14 cellular contexts compared by ENCODE assay signal in genomic region chr10:75038335-75038734, GRCh38.
DNase-seq lines count a peak whose midpoint lies in the region; ATAC-seq, FAIRE-seq and TF ChIP-seq lines count a peak whose summit lies in the region.
"Had no signal": no experiment of that assay in that cellular context is flagged by ENCODE, and none has a peak within 500 bp of the region (broad histone marks: within the 10 kb centered on the region; RNA-seq: fewer than 3 reads in every experiment).

No MANE protein-coding gene starts in this region.

- no peaks in the 10 kb centered on the region for H4K20me1 ChIP-seq in astrocyte (ENCODE audit: insufficient read depth, low read length)

- H3K27ac Mint-ChIP-seq in astrocyte (ENCODE audit: unreplicated experiment): no peak overlapping the region
- H3K27ac Mint-ChIP-seq: activated naive CD8-positive, alpha-beta T cell treated with anti-CD3 and anti-CD28 coated beads, Interleukin-2, amount 10 ng/mL, durations not matched to agents 7 days and 5 days; CD4-positive, CD25-positive, alpha-beta regulatory T cell; immature natural killer cell had no signal

- H3K36me3 Mint-ChIP-seq in astrocyte (ENCODE audit: low read depth, unreplicated experiment): no peaks in the 10 kb centered on the region
- H3K36me3 Mint-ChIP-seq: CD4-positive, CD25-positive, alpha-beta regulatory T cell; immature natural killer cell had no signal

- no peaks in the 10 kb centered on the region for H3K79me2 ChIP-seq in astrocyte (ENCODE audit: insufficient read depth, low read length)

- ATAC-seq in heart right ventricle: peak in 7 of 8 donors; percentile 13 to 67 (median 41)
- no peak for ATAC-seq in psoas muscle
- no peak for ATAC-seq in GM18498 (IDR thresholded peaks at IDR 0.05; ENCODE audit: unreplicated experiment)
- no peak for ATAC-seq in HG02970 (IDR thresholded peaks at IDR 0.05; ENCODE audit: low FRiP score, unreplicated experiment)

- H3K27me3 ChIP-seq in astrocyte (ENCODE audit: insufficient read depth, low read length) (no peaks in the 10 kb centered on the region), heart right ventricle (no peaks in the 10 kb centered on the region), psoas muscle (ENCODE audit: insufficient read depth in 3 of 3, low read length in 2 of 3) (no peaks in the 10 kb centered on the region)
- H3K27me3 ChIP-seq: SJSA1 had no signal

- no peak overlapping the region for H3K4me2 ChIP-seq in astrocyte (ENCODE audit: low read length)

- H3K9ac ChIP-seq in astrocyte (ENCODE audit: low read length): no peak overlapping the region

- H2AFZ ChIP-seq in astrocyte (ENCODE audit: low read depth, low read length): no peak overlapping the region

- H3K36me3 ChIP-seq in astrocyte (ENCODE audit: insufficient read depth, low read length): no peaks in the 10 kb centered on the region
- H3K36me3 ChIP-seq in heart right ventricle: no peaks in the 10 kb centered on the region
- peaks cover 0 to 5% of the 10 kb centered on the region in 2 donors for H3K36me3 ChIP-seq in psoas muscle (ENCODE audit: insufficient read depth in 1 of 2, low read depth in 1 of 2)
- H3K36me3 ChIP-seq: SJSA1 had no signal

- H3K9me3 ChIP-seq in astrocyte (ENCODE audit: insufficient read depth, low read depth, low read length) (no peaks in the 10 kb centered on the region), heart right ventricle (no peaks in the 10 kb centered on the region), psoas muscle (no peaks in the 10 kb centered on the region)
- H3K9me3 ChIP-seq: SJSA1 had no signal

- TF ChIP-seq CTCF in astrocyte (IDR thresholded peaks at IDR 0.05; ENCODE audit: insufficient read depth, low read depth, low read length) (no peak), heart right ventricle (IDR thresholded peaks at IDR 0.05) (no peak), psoas muscle (IDR thresholded peaks at IDR 0.05) (no peak)

- H3K4me1 ChIP-seq in astrocyte (ENCODE audit: insufficient read depth, low read length): peaks cover 12% of the 10 kb centered on the region
- H3K4me1 ChIP-seq in heart right ventricle: peaks cover 0 to 50% (median 16%) of the 10 kb centered on the region in 9 donors
- H3K4me1 ChIP-seq in psoas muscle: peaks cover 67% of the 10 kb centered on the region

- WGBS in heart right ventricle, 2 donors: 22 to 29% methylated on average over 7 of the region's 7 CpGs
- 34 to 70% (median 37%) methylated on average over 7 of the region's 7 CpGs for WGBS in psoas muscle, 3 donors

- H3K4me3 ChIP-seq in astrocyte (ENCODE audit: insufficient read depth, low read depth, low read length): no peak overlapping the region
- no peak overlapping the region for H3K4me3 ChIP-seq in heart right ventricle
- H3K4me3 ChIP-seq in psoas muscle: no peak overlapping the region
- H3K4me3 ChIP-seq: dorsolateral prefrontal cortex, SJSA1 had no signal

- H3K27ac ChIP-seq in astrocyte (ENCODE audit: low read depth, low read length): no peak overlapping the region
- H3K27ac ChIP-seq in heart right ventricle: peak overlapping the region in 4 of 10 donors; percentile 4 to 62 (median 46)
- peak overlapping the region; percentile 10 for H3K27ac ChIP-seq in psoas muscle
- H3K27ac ChIP-seq: dorsolateral prefrontal cortex, SJSA1 had no signal

- H3K9me3 Mint-ChIP-seq in astrocyte (ENCODE audit: unreplicated experiment): peaks cover 3% of the 10 kb centered on the region
- H3K9me3 Mint-ChIP-seq: activated naive CD8-positive, alpha-beta T cell treated with anti-CD3 and anti-CD28 coated beads, Interleukin-2, amount 10 ng/mL, durations not matched to agents 7 days and 5 days; CD4-positive, CD25-positive, alpha-beta regulatory T cell; immature natural killer cell had no signal

- intact Hi-C loops in heart right ventricle (cut with DNase I) (loop anchor here in 4 of 10 donors (5.0 to 10.0 kb wide), 3 partner anchors 56 to 774 kb away; a partner anchor contains a TSS), psoas muscle (cut with DNase I) (no loop called here)

- no peak for FAIRE-seq in astrocyte (lab: Jason Lieb, UNC)
- FAIRE-seq: GM12892 had no signal

- H3K4me3 Mint-ChIP-seq in astrocyte (ENCODE audit: unreplicated experiment): no peak overlapping the region
- H3K4me3 Mint-ChIP-seq: activated naive CD8-positive, alpha-beta T cell treated with anti-CD3 and anti-CD28 coated beads, Interleukin-2, amount 10 ng/mL, durations not matched to agents 7 days and 5 days; CD4-positive, CD25-positive, alpha-beta regulatory T cell; immature natural killer cell had no signal

- peak; percentile 83 for DNase-seq in GM03348 (ENCODE audit: low spot score)
- DNase-seq in astrocyte (ENCODE audit: low read depth): peak; percentile 77
- peak in 1 of 2 donors; percentile 52 for DNase-seq in heart right ventricle
- peak in 1 of 2 donors; percentile 30 for DNase-seq in psoas muscle
- no peak for DNase-seq in GM19240 (ENCODE audit: insufficient read length, low spot score)
- DNase-seq: activated naive CD8-positive, alpha-beta T cell treated with anti-CD3 and anti-CD28 coated beads, Interleukin-2, amount 10 ng/mL, durations not matched to agents 7 days and 5 days; CD4-positive, CD25-positive, alpha-beta regulatory T cell; dorsolateral prefrontal cortex; immature natural killer cell; stimulated activated CD4-positive, alpha-beta T cell treated with anti-CD3 and anti-CD28 coated beads, Interleukin-2, amount 100 ng/mL, for 48 hours had no signal

- H3K27me3 Mint-ChIP-seq in astrocyte (ENCODE audit: low read depth, unreplicated experiment): peaks cover 5% of the 10 kb centered on the region
- H3K27me3 Mint-ChIP-seq: activated naive CD8-positive, alpha-beta T cell treated with anti-CD3 and anti-CD28 coated beads, Interleukin-2, amount 10 ng/mL, durations not matched to agents 7 days and 5 days had no signal

- H3K4me1 Mint-ChIP-seq in astrocyte (ENCODE audit: low read depth, unreplicated experiment): peaks cover 5% of the 10 kb centered on the region

Comparison
In these comparisons a context has a peak if more than half of its experiments do, and no peak if none do; other contexts are left out.
1. ATAC-seq: peak in heart right ventricle (7 of 8); none in psoas muscle (0 of 4), GM18498 (single experiment) and HG02970 (single experiment).